8 cellular contexts compared by ENCODE assay signal in the genomic region with DNA sequence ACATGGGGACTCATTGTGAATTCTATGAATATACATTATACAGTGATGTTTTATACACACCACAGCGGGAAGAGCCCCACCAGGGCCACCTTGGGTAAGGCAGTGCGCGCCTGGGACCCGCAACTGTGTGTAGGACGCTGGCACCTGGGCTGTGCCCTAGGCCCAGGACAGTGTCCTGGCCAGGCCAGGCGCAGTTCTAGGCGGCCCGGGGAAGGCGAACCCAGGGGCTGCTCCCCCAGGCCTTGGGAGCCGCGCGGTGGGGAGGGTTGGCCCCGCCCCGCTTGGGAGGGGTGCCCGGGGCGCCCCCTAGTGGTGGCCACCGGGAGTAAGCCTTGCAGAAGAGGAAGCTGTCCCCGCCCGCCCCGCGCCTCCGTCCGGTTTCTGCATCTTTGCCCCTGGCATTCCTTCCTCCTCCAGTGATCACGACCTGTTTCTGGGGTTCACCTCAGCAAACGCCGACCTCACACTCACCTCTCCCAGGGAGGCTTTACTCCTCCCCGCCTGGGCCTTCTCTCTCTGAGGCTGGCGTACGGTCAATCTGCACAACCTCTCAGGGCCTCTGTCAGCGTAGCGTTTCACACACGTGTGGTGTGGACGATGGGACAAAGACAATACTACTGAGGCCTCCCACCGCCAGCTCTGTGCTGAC. TPM values are rescaled to one million over a fixed set of nuclear protein-coding genes. Genes with fewer than 3 reads are reported as not detected.
DNase-seq lines count a peak whose midpoint lies in the region; ATAC-seq and TF ChIP-seq lines count a peak whose summit lies in the region.

No MANE protein-coding gene starts in this region.

- peak; percentile 33 for TF ChIP-seq POLR2A in GM15510 (IDR thresholded peaks at IDR 0.05; ENCODE audit: borderline replicate concordance, extremely low read depth, insufficient read length)

- no peak overlapping the region for H3K4me3 ChIP-seq in epithelial cell of esophagus (ENCODE audit: low read length)

- DNase-seq in NK-92 treated with Interleukin-12 subunit alpha and Interleukin-12 subunit beta, amount 100 ng/mL, for 24 hours (lab: John Stamatoyannopoulos, UW) = peak; percentile 66
- peak; percentile 65 to 89 (median 81) for DNase-seq in activated CD8-positive, alpha-beta memory T cell treated with anti-CD3 and anti-CD28 coated beads for 48 hours (ENCODE audit: low read depth in 2 of 3, low spot score in 2 of 3)
- DNase-seq in epithelial cell of esophagus (ENCODE audit: low read depth) (peak; percentile 63), myocyte (ENCODE audit: low read depth) (peak; percentile 56), NCI-H446 (lab: John Stamatoyannopoulos, UW) (no peak)
- peak; percentile 61 to 78 for DNase-seq in stimulated activated CD8-positive, alpha-beta memory T cell treated with anti-CD3 and anti-CD28 coated beads, Interleukin-7, amount 100 ng/mL, for 1 hour (ENCODE audit: low read depth in 2 of 2)

- TF ChIP-seq CTCF in epithelial cell of esophagus (IDR thresholded peaks at IDR 0.05; ENCODE audit: insufficient read depth, low read depth, low read length, missing control alignments) = peak; percentile 72

- ATAC-seq in HG03095 (IDR thresholded peaks at IDR 0.05; ENCODE audit: unreplicated experiment) = peak; percentile 55

RNA-seq across cellular contexts. Expression of a gene that starts 9.5 kb away (rescaled TPM):
- 58.0 and 60.4 TPM in 2 replicates for total RNA-seq in myocyte
- 59.5 TPM for polyA plus RNA-seq in myocyte (2012)

RNA-seq across cellular contexts. Expression of a gene that starts 29.1 kb away (rescaled TPM):
- total RNA-seq in myocyte = 14.1 and 20.4 TPM in 2 replicates
- polyA plus RNA-seq in myocyte (2012) = 12.8 TPM

RNA-seq across cellular contexts. Expression of a gene that starts 36.6 kb away (rescaled TPM):
- total RNA-seq in myocyte = 32.1 and 39.0 TPM in 2 replicates
- polyA plus RNA-seq in myocyte (2012) = 32.1 TPM

RNA-seq across cellular contexts. Expression of a gene that starts 43.4 kb away (rescaled TPM):
- total RNA-seq in myocyte = 0.62 and 2.0 TPM in 2 replicates
- 0.61 TPM for polyA plus RNA-seq in myocyte (2012)

RNA-seq across cellular contexts. Expression of a gene that starts 47.8 kb away (rescaled TPM):
- not detected in 2 replicates for total RNA-seq in myocyte
- not detected for polyA plus RNA-seq in myocyte (2012)

Comparison
In these comparisons a context has a peak if more than half of its experiments do, and no peak if none do; other contexts are left out.
1. DNase-seq: peak in NK-92 treated with Interleukin-12 subunit alpha and Interleukin-12 subunit beta, amount 100 ng/mL, for 24 hours (single experiment), activated CD8-positive, alpha-beta memory T cell treated with anti-CD3 and anti-CD28 coated beads for 48 hours (3 of 3), epithelial cell of esophagus (single experiment), myocyte (single experiment) and stimulated activated CD8-positive, alpha-beta memory T cell treated with anti-CD3 and anti-CD28 coated beads, Interleukin-7, amount 100 ng/mL, for 1 hour (2 of 2); none in NCI-H446 (0 of 2).